Comparison of ENCODE assay signal across 27 cellular contexts in the genomic region with DNA sequence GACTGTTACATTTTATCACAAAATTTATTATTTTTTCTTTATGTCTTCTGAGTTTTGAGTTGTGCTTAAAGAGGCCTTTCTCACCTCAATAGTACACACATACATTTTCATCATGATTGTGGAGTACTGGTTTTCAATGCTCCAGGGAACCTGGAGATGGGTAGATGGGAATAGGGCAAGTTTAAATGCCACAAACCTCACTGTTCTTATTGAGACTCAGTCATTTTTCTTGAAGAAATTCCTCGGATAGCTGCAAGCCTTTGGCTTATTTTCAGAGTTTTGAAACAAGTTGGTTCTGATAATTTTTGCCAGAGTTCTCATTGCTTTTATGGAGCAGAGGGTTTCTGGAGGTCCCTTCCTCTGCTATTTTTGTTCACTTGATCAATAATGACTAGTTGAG.
"Had no signal": no experiment of that assay in that cellular context is flagged by ENCODE, and none has a peak within 500 bp of the region (broad histone marks: within the 10 kb centered on the region; RNA-seq: fewer than 3 reads in every experiment).

No MANE protein-coding gene starts in this region.

- H3K4me3 ChIP-seq: colonic mucosa, coronary artery, dorsolateral prefrontal cortex, esophagus muscularis mucosa, esophagus squamous epithelium, gastrocnemius medialis, gastroesophageal sphincter, heart left ventricle, heart right ventricle had no signal

- ATAC-seq: effector memory CD8-positive, alpha-beta T cell; esophagus mucosa; foreskin keratinocyte; gastrocnemius medialis; gastroesophageal sphincter; heart left ventricle; heart right ventricle had no signal

- H3K27ac ChIP-seq: colonic mucosa, coronary artery, dorsolateral prefrontal cortex, epithelial cell of prostate, esophagus muscularis mucosa, esophagus squamous epithelium, foreskin keratinocyte, gastrocnemius medialis, gastroesophageal sphincter, heart left ventricle, heart right ventricle had no signal

- DNase-seq: colonic mucosa; cortex of kidney; dermis blood vessel endothelial cell; dorsolateral prefrontal cortex; effector CD4-positive, alpha-beta T cell; effector CD8-positive, alpha-beta T cell; effector memory CD4-positive, alpha-beta T cell; effector memory CD8-positive, alpha-beta T cell; endodermal cell; erythroblast; esophagus squamous epithelium; foreskin fibroblast; foreskin keratinocyte; foreskin melanocyte; gastrocnemius medialis; glutamatergic neuron; head of caudate nucleus; heart left ventricle; heart right ventricle had no signal

- H3K4me1 ChIP-seq: colonic mucosa, esophagus muscularis mucosa, foreskin keratinocyte, gastrocnemius medialis, gastroesophageal sphincter, heart left ventricle, heart right ventricle had no signal

- H3K9me3 ChIP-seq: colonic mucosa, esophagus muscularis mucosa, esophagus squamous epithelium, gastrocnemius medialis, gastroesophageal sphincter, heart left ventricle had no signal

- FAIRE-seq: colon, endothelial cell of umbilical vein, frontal cortex had no signal

- H3K27me3 ChIP-seq: colonic mucosa, dorsolateral prefrontal cortex, esophagus muscularis mucosa, esophagus squamous epithelium, foreskin keratinocyte, gastrocnemius medialis, gastroesophageal sphincter, heart left ventricle, heart right ventricle had no signal

- H3K36me3 ChIP-seq: colonic mucosa, esophagus squamous epithelium, gastrocnemius medialis, heart right ventricle had no signal
